25 cellular contexts compared by ENCODE assay signal in genomic region chr14:52219488-52220084, GRCh38. TPM values are rescaled to one million over a fixed set of nuclear protein-coding genes. Genes with fewer than 3 reads are reported as not detected.
"Had no signal": no experiment of that assay in that cellular context is flagged by ENCODE, and none has a peak within 500 bp of the region (broad histone marks: within the 10 kb centered on the region; RNA-seq: fewer than 3 reads in every experiment).

No MANE protein-coding gene starts in this region.

- H3K27me3 ChIP-seq: esophagus muscularis mucosa had no signal

- ATAC-seq: activated naive CD4-positive, alpha-beta T cell treated with anti-CD3 and anti-CD28 coated beads, Interleukin-2, amount 50 U/mL, for 72 hours; foreskin keratinocyte; naive thymus-derived CD4-positive, alpha-beta T cell; sciatic nerve; WTC11 had no signal

- H3K27me3 Mint-ChIP-seq: central memory CD8-positive, alpha-beta T cell had no signal

- H3K27ac ChIP-seq: esophagus muscularis mucosa, foreskin keratinocyte, thoracic aorta had no signal

- H3K4me2 ChIP-seq: smooth muscle cell had no signal

- H3K36me3 Mint-ChIP-seq: type B pancreatic cell, WTC11 had no signal

- H3K4me1 ChIP-seq: esophagus muscularis mucosa, foreskin keratinocyte had no signal

- H3K27ac Mint-ChIP-seq: activated naive CD4-positive, alpha-beta T cell treated with anti-CD3 and anti-CD28 coated beads, Interleukin-2, amount 50 U/mL, for 72 hours; naive thymus-derived CD4-positive, alpha-beta T cell; type B pancreatic cell; WTC11 had no signal

- DNase-seq: activated gamma-delta T cell treated with Interleukin-2 at 50 U/mL for 16 hours; activated T-cell treated with anti-CD3 and anti-CD28 coated beads, Interleukin-2, amount 50 U/mL, for 1 hour; effector memory CD4-positive, alpha-beta T cell; foreskin keratinocyte; kidney; naive thymus-derived CD4-positive, alpha-beta T cell; occipital lobe; posterior cingulate gyrus; stimulated activated CD4-positive, alpha-beta T cell treated with anti-CD3 and anti-CD28 coated beads, Interleukin-15, amount 100 ng/mL, for 24 hours; stimulated activated CD8-positive, alpha-beta memory T cell treated with anti-CD3 and anti-CD28 coated beads, Interleukin-4, amount 100 ng/mL, for 48 hours; stimulated activated naive CD4-positive, alpha-beta T cell treated with Interleukin-2 at 50 U/mL for 16 hours; T-helper 9 cell had no signal

- H3K9me3 Mint-ChIP-seq: central memory CD8-positive, alpha-beta T cell; naive thymus-derived CD4-positive, alpha-beta T cell; neural crest cell; type B pancreatic cell; WTC11 had no signal

- H3K4me3 Mint-ChIP-seq: central memory CD8-positive, alpha-beta T cell; neural crest cell; type B pancreatic cell; WTC11 had no signal

- H3K4me3 ChIP-seq: esophagus muscularis mucosa, lung, smooth muscle cell, thoracic aorta had no signal

- H3K36me3 ChIP-seq: esophagus muscularis mucosa, thoracic aorta had no signal

- H3K9me3 ChIP-seq: esophagus muscularis mucosa, thoracic aorta had no signal

- H3K4me1 Mint-ChIP-seq: neural crest cell had no signal

RNA-seq across cellular contexts. Expression of gene PTGDR, which starts 47.9 kb away (rescaled TPM):
- total RNA-seq: astrocyte, dermis microvascular lymphatic vessel endothelial cell, endothelial cell of umbilical vein, foreskin keratinocyte, neural crest cell, smooth muscle cell had no signal
- polyA plus RNA-seq: endothelial cell of umbilical vein, foreskin keratinocyte, smooth muscle cell had no signal
